Comparison of ENCODE assay signal across 8 cellular contexts in the genomic region with DNA sequence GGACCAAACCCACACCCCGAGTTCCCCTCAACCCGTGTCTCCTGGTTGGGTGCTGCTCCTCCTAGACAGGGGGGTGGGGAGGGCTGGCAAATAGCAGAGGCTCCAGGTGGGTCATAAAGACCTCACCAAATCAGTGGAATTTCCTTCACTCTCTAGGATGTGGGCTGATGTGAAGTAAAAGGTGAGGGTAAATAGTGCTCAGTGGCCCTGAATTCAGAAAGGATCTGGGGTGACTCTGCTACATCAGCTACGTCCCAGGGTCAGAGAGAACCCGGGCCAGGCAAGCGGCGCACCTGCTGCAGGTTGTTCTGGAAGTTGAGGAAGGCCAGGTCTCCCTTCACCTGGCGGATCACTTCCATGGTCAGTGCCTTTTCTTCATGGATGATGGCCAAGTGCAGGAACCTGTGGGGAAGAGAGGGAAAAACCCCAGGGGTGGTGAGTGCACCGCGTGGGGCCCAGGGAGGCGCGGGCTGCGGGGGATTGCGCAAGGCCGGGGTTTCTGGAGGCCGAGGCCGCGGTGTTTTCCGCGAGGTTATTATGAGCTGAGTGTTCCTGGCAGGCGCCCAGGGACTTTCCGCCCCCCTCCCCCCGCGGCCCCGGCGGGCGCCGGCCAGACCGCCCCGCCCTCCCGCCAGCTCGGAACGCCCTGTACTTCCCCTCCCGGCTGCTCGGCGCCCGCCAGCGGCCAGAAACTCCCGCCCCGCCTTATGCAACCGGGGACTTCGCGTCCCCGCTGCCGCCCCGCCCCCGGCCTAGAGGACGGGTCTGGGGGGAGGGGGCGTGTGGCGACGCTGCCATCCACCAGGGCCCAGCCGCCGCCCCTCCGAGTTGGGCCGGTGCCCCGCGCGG. TPM values are rescaled to one million over a fixed set of nuclear protein-coding genes. Genes with fewer than 3 reads are reported as not detected.
DNase-seq lines count a peak whose midpoint lies in the region; FAIRE-seq and TF ChIP-seq lines count a peak whose summit lies in the region.

No MANE protein-coding gene starts in this region.

- H3K27me3 ChIP-seq in GM06990 (replicated peaks; ENCODE audit: control insufficient read depth, insufficient read depth, low read length) (no peaks in the 10 kb centered on the region), SJSA1 (replicated peaks) (no peaks in the 10 kb centered on the region), neutrophil (no peaks in the 10 kb centered on the region), subcutaneous abdominal adipose tissue (ENCODE audit: control insufficient read depth in 5 of 5, insufficient read depth in 4 of 5, low read length in 5 of 5) (no peaks in the 10 kb centered on the region)

- peaks cover 33% of the 10 kb centered on the region for H3K36me3 Mint-ChIP-seq in HFFc6 (ENCODE audit: low read depth)

- peaks cover 24% of the 10 kb centered on the region for H3K36me3 ChIP-seq in GM06990 (ENCODE audit: control insufficient read depth, insufficient read depth, low read length)
- H3K36me3 ChIP-seq in SJSA1, result peaks cover 52% of the 10 kb centered on the region
- peaks cover 51% of the 10 kb centered on the region for H3K36me3 ChIP-seq in neutrophil
- peaks cover 11 to 39% (median 35%) of the 10 kb centered on the region in 5 donors for H3K36me3 ChIP-seq in subcutaneous abdominal adipose tissue (ENCODE audit: control insufficient read depth in 5 of 5, insufficient read depth in 5 of 5, low read length in 5 of 5)

- H3K9ac ChIP-seq in subcutaneous abdominal adipose tissue (ENCODE audit: low read length in 5 of 5), result peak overlapping the region; percentile 91 to 99 (median 95)

- H3K27ac Mint-ChIP-seq in HFFc6, result peak overlapping the region; percentile 75

- peak; percentile 95 for DNase-seq in GM06990 (ENCODE audit: extremely low read depth, insufficient read length)
- peak; percentile 85 for DNase-seq in HFFc6
- DNase-seq in NAMALWA (ENCODE audit: low spot score), result peak; percentile 81
- DNase-seq in SJSA1 (ENCODE audit: low read depth in 1 of 2, low spot score in 2 of 2), result peak; percentile 85 to 96
- peak; percentile 97 for DNase-seq in activated naive CD4-positive, alpha-beta T cell treated with Interleukin-2 at 50 U/mL for 16 hours
- peak; percentile 92 to 96 for DNase-seq in frontal cortex (ENCODE audit: low spot score in 2 of 2)

- peak overlapping the region; percentile 97 for H3K4me3 ChIP-seq in GM06990 (replicated peaks; ENCODE audit: low read depth, low read length)
- peak overlapping the region; percentile 93 for H3K4me3 ChIP-seq in SJSA1
- peak overlapping the region; percentile 96 to 100 for H3K4me3 ChIP-seq in neutrophil (ENCODE audit: low read depth in 1 of 2, low read length in 1 of 2)
- peak overlapping the region; percentile 90 to 99 (median 98) for H3K4me3 ChIP-seq in subcutaneous abdominal adipose tissue (ENCODE audit: low read depth in 1 of 5, low read length in 5 of 5)

- H3K27ac ChIP-seq in SJSA1 (peak overlapping the region; percentile 93), neutrophil (peak overlapping the region; percentile 100), subcutaneous abdominal adipose tissue (ENCODE audit: low read depth, low read length) (peak overlapping the region; percentile 99)

- peak overlapping the region; percentile 93 for H3K4me3 Mint-ChIP-seq in HFFc6

- H3K9me3 ChIP-seq in SJSA1 (replicated peaks) (no peaks in the 10 kb centered on the region), neutrophil (no peaks in the 10 kb centered on the region), subcutaneous abdominal adipose tissue (ENCODE audit: control insufficient read depth in 5 of 5, low read length in 5 of 5) (no peaks in the 10 kb centered on the region)

- H3K9me3 Mint-ChIP-seq in HFFc6, result no peaks in the 10 kb centered on the region

- H3K27me3 Mint-ChIP-seq in HFFc6 (ENCODE audit: insufficient read depth), result peaks cover 6% of the 10 kb centered on the region

- no peak for TF ChIP-seq CTCF in GM06990 (IDR thresholded peaks at IDR 0.05; ENCODE audit: insufficient read depth, low read length, poor library complexity, severe bottlenecking)
- no peak for TF ChIP-seq CTCF in HFFc6 (IDR thresholded peaks at IDR 0.05)
- peak; percentile 57 for TF ChIP-seq CTCF in neutrophil (IDR thresholded peaks at IDR 0.05)

- H3K4me1 ChIP-seq in SJSA1 (replicated peaks), result peaks cover 33% of the 10 kb centered on the region
- peaks cover 69 to 72% of the 10 kb centered on the region in 2 experiments for H3K4me1 ChIP-seq in neutrophil (ENCODE audit: control insufficient read depth in 1 of 2, insufficient read depth in 1 of 2, low read depth in 1 of 2, low read length in 1 of 2)
- peaks cover 20 to 66% (median 65%) of the 10 kb centered on the region in 5 donors for H3K4me1 ChIP-seq in subcutaneous abdominal adipose tissue (ENCODE audit: control insufficient read depth in 5 of 5, insufficient read depth in 5 of 5, low read length in 5 of 5)

- no peak for FAIRE-seq in frontal cortex (lab: Jason Lieb, UNC)

- H3K4me1 Mint-ChIP-seq in HFFc6 (ENCODE audit: low read depth), result peaks cover 61% of the 10 kb centered on the region

RNA-seq across cellular contexts. Expression of gene NFKBIA, which starts 0.9 kb away (rescaled TPM):
- 10 to 100 TPM; 27.6 to 52.1 (median 48.3) TPM for total RNA-seq in HFFc6 (2021; fragmentation: NEBNext Ultra II Directional; extraction: Animal tissue kit (Norgen Biotek cat#: 25700))
- 115 and 172 TPM in 2 replicates for total RNA-seq in SJSA1 (2014; rRNA removed; shearing (Covaris generic))
- total RNA-seq in frontal cortex, result 46.5 TPM

Comparison
In these comparisons a context has a peak if more than half of its experiments do, and no peak if none do; other contexts are left out.
1. Peak in every context shown above with its lines: DNase-seq, H3K4me3 ChIP-seq and H3K27ac ChIP-seq.